8 cellular contexts compared by ENCODE assay signal in genomic region chr16:86664518-86665318, GRCh38.
DNase-seq lines count a peak whose midpoint lies in the region; ATAC-seq and TF ChIP-seq lines count a peak whose summit lies in the region.

No MANE protein-coding gene starts in this region.

- no peaks in the 10 kb centered on the region for H3K9me3 ChIP-seq in Loucy (ENCODE audit: insufficient read depth, low read depth, low read length)

- no peaks in the 10 kb centered on the region for H3K36me3 ChIP-seq in Loucy (ENCODE audit: insufficient read depth, low read length)

- H3K27me3 Mint-ChIP-seq in activated naive CD4-positive, alpha-beta T cell treated with anti-CD3 and anti-CD28 coated beads, Interleukin-2, amount 50 U/mL, for 24 hours, result peaks cover 11% of the 10 kb centered on the region

- no peaks in the 10 kb centered on the region for H3K79me2 ChIP-seq in Loucy (ENCODE audit: insufficient read depth, low read length)

- peak; percentile 97 for DNase-seq in Daoy (ENCODE audit: low read depth)
- DNase-seq in myocyte (ENCODE audit: low read depth), result peak; percentile 69
- DNase-seq in NCI-H1694 (lab: John Stamatoyannopoulos, UW), result no peak
- DNase-seq in COLO829 (ENCODE audit: low spot score), result no peak
- DNase-seq in GF-D8 (lab: John Stamatoyannopoulos, UW), result no peak

- H2AFZ ChIP-seq in Loucy (ENCODE audit: low read length), result peak overlapping the region; percentile 9; the same call in 1 of the 2 replicates

- peak; percentile 64 for ATAC-seq in GM21576 (IDR thresholded peaks at IDR 0.05; ENCODE audit: unreplicated experiment)

- H3K27me3 ChIP-seq in Loucy (ENCODE audit: insufficient read depth, low read length, poor library complexity, severe bottlenecking), result no peaks in the 10 kb centered on the region

- peaks cover 9% of the 10 kb centered on the region for H3K4me1 Mint-ChIP-seq in activated naive CD4-positive, alpha-beta T cell treated with anti-CD3 and anti-CD28 coated beads, Interleukin-2, amount 50 U/mL, for 24 hours

- H3K27ac Mint-ChIP-seq in activated naive CD4-positive, alpha-beta T cell treated with anti-CD3 and anti-CD28 coated beads, Interleukin-2, amount 50 U/mL, for 24 hours, result peak overlapping the region; percentile 60

- H3K4me2 ChIP-seq in Loucy (ENCODE audit: low read depth, low read length, poor library complexity, severe bottlenecking), result peak overlapping the region; percentile 82

- H3K9me3 Mint-ChIP-seq in activated naive CD4-positive, alpha-beta T cell treated with anti-CD3 and anti-CD28 coated beads, Interleukin-2, amount 50 U/mL, for 24 hours, result peaks cover 4% of the 10 kb centered on the region

- 0 out of 2 replicates have a peak, but pooled peaks have one; percentile 14 for TF ChIP-seq CTCF in Loucy (conservative IDR thresholded peaks at IDR 0.05; ENCODE audit: low read length)

- H3K9me2 ChIP-seq in Loucy (replicated peaks; ENCODE audit: low read depth, low read length), result no peaks in the 10 kb centered on the region

- no peaks in the 10 kb centered on the region for H3K36me3 Mint-ChIP-seq in activated naive CD4-positive, alpha-beta T cell treated with anti-CD3 and anti-CD28 coated beads, Interleukin-2, amount 50 U/mL, for 24 hours

- peaks cover 72% of the 10 kb centered on the region for H3K4me1 ChIP-seq in Loucy (ENCODE audit: insufficient read depth, low read length, poor library complexity, severe bottlenecking)

- peaks cover 10% of the 10 kb centered on the region for H3F3A ChIP-seq in Loucy (ENCODE audit: low read depth)

- peak overlapping the region; percentile 69 for H3K9ac ChIP-seq in Loucy (ENCODE audit: low read depth, low read length, poor library complexity, severe bottlenecking)

- peak overlapping the region; percentile 59 for H3K4me3 Mint-ChIP-seq in activated naive CD4-positive, alpha-beta T cell treated with anti-CD3 and anti-CD28 coated beads, Interleukin-2, amount 50 U/mL, for 24 hours

- H3K4me3 ChIP-seq in Loucy (ENCODE audit: low read length, poor library complexity, severe bottlenecking), result peak overlapping the region; percentile 63

- H4K20me1 ChIP-seq in Loucy (ENCODE audit: insufficient read depth, low read length, poor library complexity, severe bottlenecking), result no peaks in the 10 kb centered on the region

Comparison
In these comparisons a context has a peak if more than half of its experiments do, and no peak if none do; other contexts are left out.
1. DNase-seq: peak in Daoy (single experiment) and myocyte (single experiment); none in NCI-H1694 (single experiment), COLO829 (single experiment) and GF-D8 (single experiment).